Comparison of ENCODE assay signal across 24 cellular contexts in genomic region chr18:49854681-49855080, GRCh38.
"Had no signal": no experiment of that assay in that cellular context is flagged by ENCODE, and none has a peak within 500 bp of the region (broad histone marks: within the 10 kb centered on the region; RNA-seq: fewer than 3 reads in every experiment).

No MANE protein-coding gene starts in this region.

- H3K4me3 ChIP-seq: heart left ventricle, neural progenitor cell, ovary, sigmoid colon, skin epidermis, testis, tibial nerve had no signal

- FAIRE-seq: colon, endothelial cell of umbilical vein, frontal cortex had no signal

- H3K9me3 ChIP-seq: heart left ventricle, ovary, sigmoid colon, testis, tibial nerve had no signal

- H3K27me3 Mint-ChIP-seq: natural killer cell treated with Interleukin-12 subunit alpha and Interleukin-12 subunit beta and Interleukin-15 and Interleukin-18, amount 100 ng/mL, for 72 hours; progenitor cell of endocrine pancreas; stimulated activated naive B cell treated with anti-CD40 and anti-IgM and Interleukin-4, amounts not matched to agents 10 μg/mL and 1 μg/mL and 100 μg/mL, for 72 hours had no signal

- H3K36me3 ChIP-seq: heart left ventricle, neural progenitor cell, ovary, sigmoid colon, tibial nerve had no signal

- H3K27me3 ChIP-seq: neural progenitor cell, ovary, testis, tibial nerve had no signal

- DNase-seq: cerebellar nuclear complex; effector CD4-positive, alpha-beta T cell; endodermal cell; heart left ventricle; hippocampal formation; kidney glomerular epithelial cell; nucleus accumbens; ovary; sigmoid colon; stimulated activated CD4-positive, alpha-beta T cell treated with anti-CD3 and anti-CD28 coated beads, Interleukin-2, amount 100 ng/mL, for 24 hours; stimulated activated CD4-positive, alpha-beta T cell treated with anti-CD3 and anti-CD28 coated beads, Interleukin-4, amount 100 ng/mL, for 4 hours; stimulated activated naive B cell treated with anti-CD40 and anti-IgM and Interleukin-4, amounts not matched to agents 10 μg/mL and 1 μg/mL and 100 μg/mL, for 72 hours; stimulated activated naive CD8-positive, alpha-beta T cell treated with anti-CD3 and anti-CD28 coated beads, Interleukin-15, amount 100 ng/mL, for 72 hours; testis had no signal

- H3K4me3 Mint-ChIP-seq: endodermal cell; mesothelial cell of epicardium; natural killer cell treated with Interleukin-12 subunit alpha and Interleukin-12 subunit beta and Interleukin-15 and Interleukin-18, amount 100 ng/mL, for 72 hours; neural progenitor cell; stimulated activated naive B cell treated with anti-CD40 and anti-IgM and Interleukin-4, amounts not matched to agents 10 μg/mL and 1 μg/mL and 100 μg/mL, for 72 hours; stimulated activated naive CD8-positive, alpha-beta T cell treated with anti-CD3 and anti-CD28 coated beads, Interleukin-15, amount 100 ng/mL, for 72 hours had no signal

- H3K4me1 Mint-ChIP-seq: stimulated activated naive B cell treated with anti-CD40 and anti-IgM and Interleukin-4, amounts not matched to agents 10 μg/mL and 1 μg/mL and 100 μg/mL, for 72 hours had no signal

- H3K36me3 Mint-ChIP-seq: natural killer cell treated with Interleukin-12 subunit alpha and Interleukin-12 subunit beta and Interleukin-15 and Interleukin-18, amount 100 ng/mL, for 72 hours; neural progenitor cell; stimulated activated naive B cell treated with anti-CD40 and anti-IgM and Interleukin-4, amounts not matched to agents 10 μg/mL and 1 μg/mL and 100 μg/mL, for 72 hours had no signal

- H2AFZ ChIP-seq: neural progenitor cell had no signal

- H3K4me2 ChIP-seq: neural progenitor cell had no signal

- H3K9me3 Mint-ChIP-seq: endodermal cell; mesothelial cell of epicardium; natural killer cell treated with Interleukin-12 subunit alpha and Interleukin-12 subunit beta and Interleukin-15 and Interleukin-18, amount 100 ng/mL, for 72 hours; neural progenitor cell; stimulated activated naive B cell treated with anti-CD40 and anti-IgM and Interleukin-4, amounts not matched to agents 10 μg/mL and 1 μg/mL and 100 μg/mL, for 72 hours; stimulated activated naive CD8-positive, alpha-beta T cell treated with anti-CD3 and anti-CD28 coated beads, Interleukin-15, amount 100 ng/mL, for 72 hours had no signal

- H3K4me1 ChIP-seq: sigmoid colon, testis had no signal

- ATAC-seq: heart left ventricle; left lobe of liver; natural killer cell treated with Interleukin-12 subunit alpha and Interleukin-12 subunit beta and Interleukin-15 and Interleukin-18, amount 100 ng/mL, for 72 hours; stimulated activated naive B cell treated with anti-CD40 and anti-IgM and Interleukin-4, amounts not matched to agents 10 μg/mL and 1 μg/mL and 100 μg/mL, for 72 hours; stimulated activated naive CD8-positive, alpha-beta T cell treated with anti-CD3 and anti-CD28 coated beads, Interleukin-15, amount 100 ng/mL, for 72 hours had no signal

- H3K9ac ChIP-seq: neural progenitor cell had no signal

- H3K27ac ChIP-seq: heart left ventricle, neural progenitor cell, ovary, sigmoid colon, skin epidermis, testis, tibial nerve had no signal

- H3K27ac Mint-ChIP-seq: endodermal cell; mesothelial cell of epicardium; neural progenitor cell; progenitor cell of endocrine pancreas; stimulated activated naive B cell treated with anti-CD40 and anti-IgM and Interleukin-4, amounts not matched to agents 10 μg/mL and 1 μg/mL and 100 μg/mL, for 72 hours had no signal
